ENCODE assay signal across 20 cellular contexts in genomic region chr13:57352114-57352513, GRCh38.
DNase-seq lines count a peak whose midpoint lies in the region.
"Had no signal": no experiment of that assay in that cellular context is flagged by ENCODE, and none has a peak within 500 bp of the region (broad histone marks: within the 10 kb centered on the region; RNA-seq: fewer than 3 reads in every experiment).

No MANE protein-coding gene starts in this region.

- DNase-seq in NCI-H748 (lab: John Stamatoyannopoulos, UW; ENCODE audit: unreplicated experiment) (peak; percentile 32), NCI-H748 treated with DMSO at 0.1 percent for 48 hours (lab: John Stamatoyannopoulos, UW) (no peak), NCI-H1417 treated with DMSO at 0.1 percent for 48 hours (lab: John Stamatoyannopoulos, UW) (peak; percentile 20), left kidney (ENCODE audit: low read depth, low spot score) (peak; percentile 16), HK-2 (ENCODE audit: unreplicated experiment) (no peak), T1000 (lab: John Stamatoyannopoulos, UW) (no peak)
- DNase-seq: AML-193; BE2C; C1 segment of cervical spinal cord; CD4-positive, alpha-beta memory T cell; CD4-positive, CD25-positive, alpha-beta regulatory T cell; CD8-positive, alpha-beta memory T cell; COR-L47; DMS 273 treated with DMSO at 0.1 percent for 48 hours; DMS153; DMS53; DMS79; DND-41; EL; GDM1 had no signal

Comparison
In these comparisons a context has a peak if more than half of its experiments do, and no peak if none do; other contexts are left out.
1. DNase-seq: peak in NCI-H748 (single experiment), NCI-H1417 treated with DMSO at 0.1 percent for 48 hours (single experiment) and left kidney (single experiment); none in NCI-H748 treated with DMSO at 0.1 percent for 48 hours (single experiment), HK-2 (single experiment) and T1000 (single experiment).